ENCODE assay signal across 21 cellular contexts in the genomic region with DNA sequence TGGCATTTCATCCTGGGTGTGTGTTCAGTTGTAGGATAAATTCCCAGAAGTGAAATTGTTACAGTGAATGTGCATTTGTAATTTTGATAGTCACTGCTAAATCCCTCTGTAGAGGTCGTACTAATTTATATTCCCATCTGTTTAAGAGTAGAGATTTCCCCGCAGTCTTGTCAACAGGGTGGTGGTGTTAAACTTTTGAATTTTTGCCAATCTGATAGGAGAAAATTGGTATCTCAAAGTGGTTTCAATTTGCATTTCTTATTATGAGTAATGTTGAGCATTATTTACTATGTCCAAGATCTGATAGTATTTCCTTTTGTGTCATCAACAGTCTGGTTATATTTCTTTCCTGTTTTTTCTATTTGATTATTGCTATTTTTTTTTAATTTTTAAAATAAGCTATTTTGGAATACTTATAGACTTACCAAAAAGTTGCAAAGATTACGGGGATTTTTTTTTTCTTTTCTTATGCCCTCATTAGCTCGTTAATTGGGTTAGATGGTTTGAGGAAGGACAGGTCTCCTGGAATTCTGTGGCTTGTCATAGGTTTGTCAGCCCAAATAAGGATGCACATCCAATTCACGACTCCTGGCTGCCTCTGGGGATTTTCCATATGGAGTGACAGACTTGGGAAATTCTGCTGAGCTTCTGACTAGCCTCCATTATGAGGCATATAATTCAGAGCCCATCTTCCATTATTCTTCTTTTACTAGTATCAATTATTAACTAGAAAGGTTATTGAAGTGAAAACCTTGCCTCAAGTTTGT.
A peak's percentile ranks its signal among the peaks of the same experiment; 100 is the strongest.
DNase-seq lines count a peak whose midpoint lies in the region; ATAC-seq, FAIRE-seq and TF ChIP-seq lines count a peak whose summit lies in the region.
"Had no signal": no experiment of that assay in that cellular context is flagged by ENCODE, and none has a peak within 500 bp of the region (broad histone marks: within the 10 kb centered on the region; RNA-seq: fewer than 3 reads in every experiment).

No MANE protein-coding gene starts in this region.

- no peak overlapping the region for H3K27ac ChIP-seq in SK-N-SH (ENCODE audit: low read depth in 2 of 2, low read length in 1 of 2)
- H3K27ac ChIP-seq: BLaER1, KMS-11 had no signal

- H4K20me1 ChIP-seq in SK-N-SH (ENCODE audit: insufficient read depth): peaks cover 65% of the 10 kb centered on the region

- DNase-seq in GM18507 (ENCODE audit: extremely low spot score, insufficient read length, low read depth): no peak
- peak; percentile 79 for DNase-seq in NCI-H2171 treated with DMSO at 0.1 percent for 48 hours (lab: John Stamatoyannopoulos, UW)
- peak; percentile 45 for DNase-seq in SK-N-SH
- no peak for DNase-seq in T-helper 2 cell treated with Interferon-gamma antibody and Interleukin-4, amounts not matched to agents 5 μg/mL and 100 μg/mL, for 36 hours (ENCODE audit: low spot score)
- DNase-seq: CD4-positive, alpha-beta T cell; COR-L47; H9; IMR-90; NCI-H1105; NCI-H146; NCI-H2081; NCI-H446; NCI-H748 treated with DMSO at 0.1 percent for 48 hours; OCI-M1; T-cell had no signal

- no peaks in the 10 kb centered on the region for H3K9me2 ChIP-seq in SK-N-SH

- no peak for TF ChIP-seq EP300 in SK-N-SH (IDR thresholded peaks at IDR 0.05; ENCODE audit: borderline replicate concordance in 1 of 2, low read depth in 1 of 2, low read length in 1 of 2)

- no peak for TF ChIP-seq RAD21 in SK-N-SH (IDR thresholded peaks at IDR 0.05; ENCODE audit: low read length)

- no peak overlapping the region for H2AFZ ChIP-seq in SK-N-SH (ENCODE audit: low read depth)

- H3K4me1 ChIP-seq in SK-N-SH (ENCODE audit: control insufficient read depth in 1 of 2, insufficient read depth in 2 of 2, low read depth in 1 of 2, low read length in 1 of 2): peaks cover 8 to 43% of the 10 kb centered on the region in 2 experiments; a peak in 3 of 4 replicates

- POLR2A ChIA-PET in SK-N-SH (lab: Yijun Ruan, JAX): interaction anchor here (0.7 kb wide), 1 partner anchor 173 kb away, joined by 3 read pairs; no protein-coding TSS in a partner anchor

- TF ChIP-seq CTCF in SK-N-SH (IDR thresholded peaks at IDR 0.05): no peak

- H3F3A ChIP-seq in SK-N-SH (replicated peaks; ENCODE audit: insufficient read depth): no peaks in the 10 kb centered on the region

- H3K9me3 Mint-ChIP-seq in T-helper 2 cell treated with Interferon-gamma antibody and Interleukin-4, amounts not matched to agents 5 μg/mL and 100 μg/mL, for 36 hours: no peaks in the 10 kb centered on the region
- H3K9me3 Mint-ChIP-seq: CD4-positive, alpha-beta T cell; H9; T-cell had no signal

- H3K27ac Mint-ChIP-seq in T-helper 2 cell treated with Interferon-gamma antibody and Interleukin-4, amounts not matched to agents 5 μg/mL and 100 μg/mL, for 36 hours: no peak overlapping the region
- H3K27ac Mint-ChIP-seq: CD4-positive, alpha-beta T cell; H9; T-cell had no signal

- peaks cover 13% of the 10 kb centered on the region for H3K79me2 ChIP-seq in SK-N-SH (ENCODE audit: insufficient read depth)

- no peaks in the 10 kb centered on the region for H3K27me3 ChIP-seq in SK-N-SH (ENCODE audit: insufficient read depth)
- H3K27me3 ChIP-seq: BLaER1 had no signal

- peaks cover 2% of the 10 kb centered on the region for H3K4me1 Mint-ChIP-seq in T-helper 2 cell treated with Interferon-gamma antibody and Interleukin-4, amounts not matched to agents 5 μg/mL and 100 μg/mL, for 36 hours (ENCODE audit: low read depth)

- no peaks in the 10 kb centered on the region for H3K36me3 ChIP-seq in SK-N-SH (replicated peaks in 1 of 2; ENCODE audit: control insufficient read depth in 1 of 2, insufficient read depth in 2 of 2, low read length in 1 of 2)

- H3K9ac ChIP-seq in SK-N-SH: no peak overlapping the region
- H3K9ac ChIP-seq: BLaER1, KMS-11 had no signal

- H3K4me3 Mint-ChIP-seq in T-helper 2 cell treated with Interferon-gamma antibody and Interleukin-4, amounts not matched to agents 5 μg/mL and 100 μg/mL, for 36 hours: no peak overlapping the region
- H3K4me3 Mint-ChIP-seq: CD4-positive, alpha-beta T cell; H9; T-cell had no signal

- H3K27me3 Mint-ChIP-seq in T-helper 2 cell treated with Interferon-gamma antibody and Interleukin-4, amounts not matched to agents 5 μg/mL and 100 μg/mL, for 36 hours (ENCODE audit: low read depth): no peaks in the 10 kb centered on the region
- H3K27me3 Mint-ChIP-seq: CD4-positive, alpha-beta T cell had no signal

- 30% methylated on average over 5 of the region's 5 CpGs for WGBS in SK-N-SH (ENCODE audit: low lambda C conversion rate)

- H3K36me3 Mint-ChIP-seq in T-helper 2 cell treated with Interferon-gamma antibody and Interleukin-4, amounts not matched to agents 5 μg/mL and 100 μg/mL, for 36 hours (ENCODE audit: low read depth): no peaks in the 10 kb centered on the region
- H3K36me3 Mint-ChIP-seq: T-cell had no signal

- FAIRE-seq in GM18507 (lab: Jason Lieb, UNC): peak; percentile 44

- no peak overlapping the region for H3K4me3 ChIP-seq in SK-N-SH (ENCODE audit: low read depth in 2 of 2, low read length in 1 of 2)
- H3K4me3 ChIP-seq: BLaER1 had no signal

- H3K9me3 ChIP-seq in SK-N-SH: no peaks in the 10 kb centered on the region
- H3K9me3 ChIP-seq: BLaER1 had no signal

- H3K4me2 ChIP-seq in SK-N-SH: no peak overlapping the region; the same call in 1 of the 2 replicates
- H3K4me2 ChIP-seq: BLaER1, KMS-11 had no signal

- CTCF ChIA-PET in SK-N-SH (lab: Yijun Ruan, JAX): interaction anchor here (1.2 kb wide), 1 partner anchor 10 kb away, joined by 5 read pairs; no protein-coding TSS in a partner anchor

- no peak for ATAC-seq in GM21447 (IDR thresholded peaks at IDR 0.05; ENCODE audit: unreplicated experiment)
- ATAC-seq in HG02610 (IDR thresholded peaks at IDR 0.05; ENCODE audit: unreplicated experiment): no peak
- no peak for ATAC-seq in GM21786 (IDR thresholded peaks at IDR 0.05; ENCODE audit: unreplicated experiment)
- ATAC-seq: Right ventricle myocardium inferior, T-cell had no signal

TF ChIP-seq in SK-N-SH, 30 proteins besides CTCF, POLR2A, EP300 and RAD21 (continues in another document):
- TF ChIP-seq FOXM1 (IDR thresholded peaks at IDR 0.05; ENCODE audit: low read depth) (0 out of 2 replicates have a peak, but pooled peaks have one; percentile 10), TEAD4 (IDR thresholded peaks at IDR 0.05; ENCODE audit: borderline replicate concordance, insufficient read depth) (peak; percentile 40; the same call in 1 of the 2 replicates), SMC3 (IDR thresholded peaks at IDR 0.05; ENCODE audit: low read depth, low read length) (no peak), EZH2phosphoT487 (IDR thresholded peaks at IDR 0.05; ENCODE audit: borderline replicate concordance, low read depth) (no peak), GATA2 (CRISPR knock-in tag; IDR thresholded peaks at IDR 0.05) (peak; percentile 58; the same call in 1 of the 2 replicates), POLR2AphosphoS5 (IDR thresholded peaks at IDR 0.05; ENCODE audit: low read depth, low read length) (peak; percentile 66; the same call in 1 of the 2 replicates), FOXJ3 (CRISPR knock-in tag; IDR thresholded peaks at IDR 0.05) (no peak), ZBTB33 (IDR thresholded peaks at IDR 0.05; ENCODE audit: borderline replicate concordance, low read depth) (no peak), MEF2A (IDR thresholded peaks at IDR 0.05; ENCODE audit: borderline replicate concordance, low read depth) (no peak), USF1 (IDR thresholded peaks at IDR 0.05; ENCODE audit: borderline replicate concordance, low read depth) (no peak), RCOR1 (IDR thresholded peaks at IDR 0.05; ENCODE audit: low read length) (no peak), TCF12 (IDR thresholded peaks at IDR 0.05) (peak; percentile 83)
- TF ChIP-seq, protein P1, sequence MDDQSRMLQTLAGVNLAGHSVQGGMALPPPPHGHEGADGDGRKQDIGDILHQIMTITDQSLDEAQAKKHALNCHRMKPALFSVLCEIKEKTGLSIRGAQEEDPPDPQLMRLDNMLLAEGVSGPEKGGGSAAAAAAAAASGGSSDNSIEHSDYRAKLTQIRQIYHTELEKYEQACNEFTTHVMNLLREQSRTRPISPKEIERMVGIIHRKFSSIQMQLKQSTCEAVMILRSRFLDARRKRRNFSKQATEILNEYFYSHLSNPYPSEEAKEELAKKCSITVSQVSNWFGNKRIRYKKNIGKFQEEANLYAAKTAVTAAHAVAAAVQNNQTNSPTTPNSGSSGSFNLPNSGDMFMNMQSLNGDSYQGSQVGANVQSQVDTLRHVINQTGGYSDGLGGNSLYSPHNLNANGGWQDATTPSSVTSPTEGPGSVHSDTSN (IDR thresholded peaks at IDR 0.05): peak; percentile 33; the same call in 1 of the 2 replicates
- TF ChIP-seq, protein P2, sequence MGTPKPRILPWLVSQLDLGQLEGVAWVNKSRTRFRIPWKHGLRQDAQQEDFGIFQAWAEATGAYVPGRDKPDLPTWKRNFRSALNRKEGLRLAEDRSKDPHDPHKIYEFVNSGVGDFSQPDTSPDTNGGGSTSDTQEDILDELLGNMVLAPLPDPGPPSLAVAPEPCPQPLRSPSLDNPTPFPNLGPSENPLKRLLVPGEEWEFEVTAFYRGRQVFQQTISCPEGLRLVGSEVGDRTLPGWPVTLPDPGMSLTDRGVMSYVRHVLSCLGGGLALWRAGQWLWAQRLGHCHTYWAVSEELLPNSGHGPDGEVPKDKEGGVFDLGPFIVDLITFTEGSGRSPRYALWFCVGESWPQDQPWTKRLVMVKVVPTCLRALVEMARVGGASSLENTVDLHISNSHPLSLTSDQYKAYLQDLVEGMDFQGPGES (IDR thresholded peaks at IDR 0.05; ENCODE audit: low read depth, low read length): no peak

Comparison
In these comparisons a context has a peak if more than half of its experiments do, and no peak if none do; other contexts are left out.
1. DNase-seq: peak in NCI-H2171 treated with DMSO at 0.1 percent for 48 hours (single experiment) and SK-N-SH (single experiment); none in GM18507 (single experiment) and T-helper 2 cell treated with Interferon-gamma antibody and Interleukin-4, amounts not matched to agents 5 μg/mL and 100 μg/mL, for 36 hours (single experiment).